Comparison of ENCODE assay signal across 8 cellular contexts in the genomic region with DNA sequence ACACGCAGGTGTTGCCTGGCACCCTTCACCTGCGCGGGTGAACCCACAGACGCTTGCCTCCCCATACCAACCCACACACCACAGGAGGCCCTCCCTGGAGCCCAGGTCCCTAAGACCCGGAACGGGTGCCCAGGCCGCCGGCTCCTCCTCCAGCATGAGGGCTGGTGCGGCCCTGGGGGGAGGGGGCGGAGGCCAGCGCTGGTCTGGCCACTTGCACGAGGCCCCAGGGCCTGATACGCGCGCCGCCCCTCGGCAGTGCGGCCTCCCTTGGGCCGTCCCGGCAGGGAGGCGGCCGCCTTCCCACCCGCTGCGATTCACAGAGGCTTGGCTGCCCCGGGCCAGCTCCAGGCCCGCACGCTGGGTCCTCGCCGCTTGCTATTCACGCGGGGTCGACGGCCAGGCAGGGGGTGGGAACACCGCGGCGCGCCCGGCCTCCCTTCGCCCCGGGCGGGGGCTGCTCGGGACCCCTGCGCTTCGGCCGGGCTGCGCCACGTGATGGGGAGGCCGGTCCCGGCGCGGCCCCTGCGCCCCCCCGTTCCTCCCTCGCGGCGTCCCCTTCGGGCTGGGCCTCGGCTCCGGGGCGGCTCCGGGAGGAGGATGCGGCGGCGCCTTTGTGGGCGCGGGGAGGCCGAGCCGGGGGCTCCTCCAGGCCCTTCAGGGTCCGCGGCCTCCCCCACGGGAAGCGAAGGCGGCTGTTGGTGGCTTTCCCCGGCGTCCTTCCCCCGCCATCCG. TPM values are rescaled to one million over a fixed set of nuclear protein-coding genes. Genes with fewer than 3 reads are reported as not detected.
DNase-seq lines count a peak whose midpoint lies in the region; ATAC-seq and TF ChIP-seq lines count a peak whose summit lies in the region.

No MANE protein-coding gene starts in this region.

- H3K27me3 ChIP-seq in CD4-positive, CD25-positive, alpha-beta regulatory T cell (ENCODE audit: control insufficient read depth, insufficient read depth, low read length), result no peaks in the 10 kb centered on the region
- H3K27me3 ChIP-seq in gastroesophageal sphincter, result no peaks in the 10 kb centered on the region

- peak overlapping the region; percentile 86 for H3K27ac ChIP-seq in CD4-positive, CD25-positive, alpha-beta regulatory T cell (ENCODE audit: insufficient read depth, low read length, poor library complexity, severe bottlenecking)
- peak overlapping the region; percentile 80 to 98 (median 95) for H3K27ac ChIP-seq in gastroesophageal sphincter

- WGBS in gastroesophageal sphincter (ENCODE audit: low coverage in 1 of 2), 2 donors, result no CpG with 5 or more reads among the region's 77 CpGs

- H3K9me3 ChIP-seq in CD4-positive, CD25-positive, alpha-beta regulatory T cell (ENCODE audit: control insufficient read depth in 2 of 2, low read length in 2 of 2), result no peaks in the 10 kb centered on the region
- H3K9me3 ChIP-seq in gastroesophageal sphincter, result no peaks in the 10 kb centered on the region

- no peak overlapping the region for H3K4me3 ChIP-seq in CD4-positive, CD25-positive, alpha-beta regulatory T cell (ENCODE audit: low read depth, low read length)
- H3K4me3 ChIP-seq in gastroesophageal sphincter, result peak overlapping the region; percentile 53 to 95

- no peaks in the 10 kb centered on the region for H3K27me3 Mint-ChIP-seq in CD4-positive, CD25-positive, alpha-beta regulatory T cell
- no peaks in the 10 kb centered on the region for H3K27me3 Mint-ChIP-seq in activated T-helper 2 cell treated with anti-CD3 and anti-CD28 coated beads, Interferon-gamma antibody, Interleukin-2, Interleukin-4, amounts not matched to agents 10 μg/mL and 5 μg/mL and 100 μg/mL, durations not matched to agents 14 hours and 24 hours and 36 hours (ENCODE audit: low read depth)
- no peaks in the 10 kb centered on the region for H3K27me3 Mint-ChIP-seq in osteocyte (ENCODE audit: unreplicated experiment)

- H3K36me3 ChIP-seq in CD4-positive, CD25-positive, alpha-beta regulatory T cell (ENCODE audit: control insufficient read depth, insufficient read depth, low read length), result peaks cover 3% of the 10 kb centered on the region
- H3K36me3 ChIP-seq in gastroesophageal sphincter, result peaks cover 0 to 39% of the 10 kb centered on the region in 2 donors

- peak in 2 of 3 donors; percentile 29 to 36 for DNase-seq in CD4-positive, CD25-positive, alpha-beta regulatory T cell
- DNase-seq in LHCN-M2 (ENCODE audit: low read depth), result peak; percentile 52
- DNase-seq in activated T-helper 2 cell treated with anti-CD3 and anti-CD28 coated beads, Interferon-gamma antibody, Interleukin-2, Interleukin-4, amounts not matched to agents 10 μg/mL and 5 μg/mL and 100 μg/mL, durations not matched to agents 14 hours and 24 hours and 36 hours (ENCODE audit: low spot score), result no peak
- peak; percentile 91 for DNase-seq in osteocyte (ENCODE audit: extremely low spot score, unreplicated experiment)
- DNase-seq in OCI-M2 (lab: John Stamatoyannopoulos, UW; ENCODE audit: unreplicated experiment), result no peak

- no peak for ATAC-seq in CD4-positive, CD25-positive, alpha-beta regulatory T cell (ENCODE audit: low read depth in 2 of 2)
- ATAC-seq in gastroesophageal sphincter (no peak), HG02610 (IDR thresholded peaks at IDR 0.05; ENCODE audit: unreplicated experiment) (no peak)

- no peak overlapping the region for H3K27ac Mint-ChIP-seq in CD4-positive, CD25-positive, alpha-beta regulatory T cell
- H3K27ac Mint-ChIP-seq in activated T-helper 2 cell treated with anti-CD3 and anti-CD28 coated beads, Interferon-gamma antibody, Interleukin-2, Interleukin-4, amounts not matched to agents 10 μg/mL and 5 μg/mL and 100 μg/mL, durations not matched to agents 14 hours and 24 hours and 36 hours, result peak overlapping the region; percentile 55
- no peak overlapping the region for H3K27ac Mint-ChIP-seq in osteocyte (ENCODE audit: unreplicated experiment)

- H3K9me3 Mint-ChIP-seq in CD4-positive, CD25-positive, alpha-beta regulatory T cell, result no peaks in the 10 kb centered on the region
- H3K9me3 Mint-ChIP-seq in activated T-helper 2 cell treated with anti-CD3 and anti-CD28 coated beads, Interferon-gamma antibody, Interleukin-2, Interleukin-4, amounts not matched to agents 10 μg/mL and 5 μg/mL and 100 μg/mL, durations not matched to agents 14 hours and 24 hours and 36 hours, result no peaks in the 10 kb centered on the region
- H3K9me3 Mint-ChIP-seq in osteocyte (ENCODE audit: unreplicated experiment), result no peaks in the 10 kb centered on the region

- TF ChIP-seq EP300 in gastroesophageal sphincter (IDR thresholded peaks at IDR 0.05), result no peak

- intact Hi-C loops in activated T-helper 2 cell treated with anti-CD3 and anti-CD28 coated beads, Interferon-gamma antibody, Interleukin-2, Interleukin-4, amounts not matched to agents 10 μg/mL and 5 μg/mL and 100 μg/mL, durations not matched to agents 14 hours and 24 hours and 36 hours (cut with micrococcal nuclease), result no loop called here

- peak in 1 of 4 experiments; percentile 13 for TF ChIP-seq CTCF in gastroesophageal sphincter (IDR thresholded peaks at IDR 0.05)
- no peak for TF ChIP-seq CTCF in osteocyte (IDR thresholded peaks at IDR 0.05)

- peaks cover 21% of the 10 kb centered on the region for H3K4me1 ChIP-seq in CD4-positive, CD25-positive, alpha-beta regulatory T cell (ENCODE audit: control insufficient read depth, insufficient read depth, low read length, poor library complexity, severe bottlenecking)
- peaks cover 0 to 59% (median 21%) of the 10 kb centered on the region in 3 donors for H3K4me1 ChIP-seq in gastroesophageal sphincter

- H3K4me1 Mint-ChIP-seq in CD4-positive, CD25-positive, alpha-beta regulatory T cell, result peaks cover 0 to 16% (median 2%) of the 10 kb centered on the region in 4 donors
- H3K4me1 Mint-ChIP-seq in activated T-helper 2 cell treated with anti-CD3 and anti-CD28 coated beads, Interferon-gamma antibody, Interleukin-2, Interleukin-4, amounts not matched to agents 10 μg/mL and 5 μg/mL and 100 μg/mL, durations not matched to agents 14 hours and 24 hours and 36 hours (ENCODE audit: low read depth), result peaks cover 7% of the 10 kb centered on the region
- peaks cover 25% of the 10 kb centered on the region for H3K4me1 Mint-ChIP-seq in osteocyte (ENCODE audit: unreplicated experiment)

- no peaks in the 10 kb centered on the region for H3K36me3 Mint-ChIP-seq in CD4-positive, CD25-positive, alpha-beta regulatory T cell
- peaks cover 30% of the 10 kb centered on the region for H3K36me3 Mint-ChIP-seq in activated T-helper 2 cell treated with anti-CD3 and anti-CD28 coated beads, Interferon-gamma antibody, Interleukin-2, Interleukin-4, amounts not matched to agents 10 μg/mL and 5 μg/mL and 100 μg/mL, durations not matched to agents 14 hours and 24 hours and 36 hours (ENCODE audit: low read depth)
- peaks cover 3% of the 10 kb centered on the region for H3K36me3 Mint-ChIP-seq in osteocyte (ENCODE audit: unreplicated experiment)

- peak; percentile 18 for TF ChIP-seq POLR2A in GM19099 (IDR thresholded peaks at IDR 0.05; ENCODE audit: extremely low read depth, insufficient read length, low read depth)
- peak in 1 of 2 donors; percentile 26 for TF ChIP-seq POLR2A in gastroesophageal sphincter (IDR thresholded peaks at IDR 0.05)

- H3K4me3 Mint-ChIP-seq in CD4-positive, CD25-positive, alpha-beta regulatory T cell, result peak overlapping the region; percentile 47 to 89 (median 71)
- H3K4me3 Mint-ChIP-seq in activated T-helper 2 cell treated with anti-CD3 and anti-CD28 coated beads, Interferon-gamma antibody, Interleukin-2, Interleukin-4, amounts not matched to agents 10 μg/mL and 5 μg/mL and 100 μg/mL, durations not matched to agents 14 hours and 24 hours and 36 hours (ENCODE audit: low read depth), result peak overlapping the region; percentile 77
- peak overlapping the region; percentile 67 for H3K4me3 Mint-ChIP-seq in osteocyte (ENCODE audit: unreplicated experiment)

RNA-seq across cellular contexts. Expression of gene FASN, which starts 0.7 kb away (rescaled TPM):
- 153 TPM for total RNA-seq in CD4-positive, CD25-positive, alpha-beta regulatory T cell
- under 1 TPM; 0.23 to 0.93 (median 0.59) TPM for polyA plus RNA-seq in CD4-positive, CD25-positive, alpha-beta regulatory T cell
- total RNA-seq in LHCN-M2 (2014; rRNA removed) (69.0 and 69.2 TPM in 2 replicates), gastroesophageal sphincter (10 to 100 TPM; 22.6 to 52.8 (median 48.3) TPM), osteocyte (134 and 136 TPM in 2 replicates)
- polyA plus RNA-seq in LHCN-M2 (2012), result 46.6 TPM
- 387 and 409 TPM in 2 replicates for total RNA-seq in activated T-helper 2 cell treated with anti-CD3 and anti-CD28 coated beads, Interferon-gamma antibody, Interleukin-2, Interleukin-4, amounts not matched to agents 10 μg/mL and 5 μg/mL and 100 μg/mL, durations not matched to agents 14 hours and 24 hours and 36 hours

RNA-seq across cellular contexts. Expression of gene DUS1L, which starts 31.7 kb away (rescaled TPM):
- 128 TPM for total RNA-seq in CD4-positive, CD25-positive, alpha-beta regulatory T cell
- polyA plus RNA-seq in CD4-positive, CD25-positive, alpha-beta regulatory T cell, result 10 to 100 TPM; 49.3 to 91.5 (median 62.3) TPM
- total RNA-seq in LHCN-M2 (2014; rRNA removed) (75.8 and 86.1 TPM in 2 replicates), gastroesophageal sphincter (10 to 100 TPM; 35.8 to 62.8 (median 52.9) TPM), osteocyte (69.3 and 73.3 TPM in 2 replicates)
- 49.1 TPM for polyA plus RNA-seq in LHCN-M2 (2012)
- 154 and 179 TPM in 2 replicates for total RNA-seq in activated T-helper 2 cell treated with anti-CD3 and anti-CD28 coated beads, Interferon-gamma antibody, Interleukin-2, Interleukin-4, amounts not matched to agents 10 μg/mL and 5 μg/mL and 100 μg/mL, durations not matched to agents 14 hours and 24 hours and 36 hours

RNA-seq across cellular contexts. Expression of gene GPS1, which starts 45.7 kb away (rescaled TPM):
- total RNA-seq in CD4-positive, CD25-positive, alpha-beta regulatory T cell, result 87.5 TPM
- 100 to 1,000 TPM; 128 to 170 (median 162) TPM for polyA plus RNA-seq in CD4-positive, CD25-positive, alpha-beta regulatory T cell
- total RNA-seq in LHCN-M2 (2014; rRNA removed) (144 and 149 TPM in 2 replicates), gastroesophageal sphincter (100 to 1,000 TPM in 1 of 4 donors, 10 to 100 TPM in 3; 69.3 to 103 (median 77.2) TPM), osteocyte (100 and 108 TPM in 2 replicates)
- polyA plus RNA-seq in LHCN-M2 (2012), result 131 TPM
- total RNA-seq in activated T-helper 2 cell treated with anti-CD3 and anti-CD28 coated beads, Interferon-gamma antibody, Interleukin-2, Interleukin-4, amounts not matched to agents 10 μg/mL and 5 μg/mL and 100 μg/mL, durations not matched to agents 14 hours and 24 hours and 36 hours, result 103 TPM in 2 replicates

RNA-seq across cellular contexts. Expression of gene RFNG, which starts 45.7 kb away (rescaled TPM):
- total RNA-seq in CD4-positive, CD25-positive, alpha-beta regulatory T cell, result 35.1 TPM
- polyA plus RNA-seq in CD4-positive, CD25-positive, alpha-beta regulatory T cell, result 1 to 10 TPM; 3.2 to 5.6 (median 4.4) TPM
- total RNA-seq in LHCN-M2 (2014; rRNA removed), result 31.5 and 35.1 TPM in 2 replicates
- polyA plus RNA-seq in LHCN-M2 (2012), result 42.8 TPM
- total RNA-seq in activated T-helper 2 cell treated with anti-CD3 and anti-CD28 coated beads, Interferon-gamma antibody, Interleukin-2, Interleukin-4, amounts not matched to agents 10 μg/mL and 5 μg/mL and 100 μg/mL, durations not matched to agents 14 hours and 24 hours and 36 hours, result 21.8 and 21.9 TPM in 2 replicates
- 10 to 100 TPM; 28.8 to 48.2 (median 34.3) TPM for total RNA-seq in gastroesophageal sphincter
- 37.3 and 41.0 TPM in 2 replicates for total RNA-seq in osteocyte

RNA-seq across cellular contexts. Expression of gene DCXR, which starts 59.9 kb away (rescaled TPM):
- 96.9 TPM for total RNA-seq in CD4-positive, CD25-positive, alpha-beta regulatory T cell
- 100 to 1,000 TPM; 125 to 150 (median 131) TPM for polyA plus RNA-seq in CD4-positive, CD25-positive, alpha-beta regulatory T cell
- 88.0 and 90.5 TPM in 2 replicates for total RNA-seq in LHCN-M2 (2014; rRNA removed)
- 100 TPM for polyA plus RNA-seq in LHCN-M2 (2012)
- 138 and 145 TPM in 2 replicates for total RNA-seq in activated T-helper 2 cell treated with anti-CD3 and anti-CD28 coated beads, Interferon-gamma antibody, Interleukin-2, Interleukin-4, amounts not matched to agents 10 μg/mL and 5 μg/mL and 100 μg/mL, durations not matched to agents 14 hours and 24 hours and 36 hours
- 100 to 1,000 TPM in 2 of 4 donors, 10 to 100 TPM in 2; 70.7 to 140 (median 108) TPM for total RNA-seq in gastroesophageal sphincter
- total RNA-seq in osteocyte, result 69.0 and 71.0 TPM in 2 replicates

Comparison
In these comparisons a context has a peak if more than half of its experiments do, and no peak if none do; other contexts are left out.
1. DNase-seq: peak in CD4-positive, CD25-positive, alpha-beta regulatory T cell (2 of 3), LHCN-M2 (single experiment) and osteocyte (single experiment); none in activated T-helper 2 cell treated with anti-CD3 and anti-CD28 coated beads, Interferon-gamma antibody, Interleukin-2, Interleukin-4, amounts not matched to agents 10 μg/mL and 5 μg/mL and 100 μg/mL, durations not matched to agents 14 hours and 24 hours and 36 hours (single experiment) and OCI-M2 (single experiment).
2. Peak in every context shown above with its lines, with median percentiles within 50 percentile points of each other: H3K4me3 Mint-ChIP-seq.